11 cellular contexts compared by ENCODE assay signal in the genomic region with DNA sequence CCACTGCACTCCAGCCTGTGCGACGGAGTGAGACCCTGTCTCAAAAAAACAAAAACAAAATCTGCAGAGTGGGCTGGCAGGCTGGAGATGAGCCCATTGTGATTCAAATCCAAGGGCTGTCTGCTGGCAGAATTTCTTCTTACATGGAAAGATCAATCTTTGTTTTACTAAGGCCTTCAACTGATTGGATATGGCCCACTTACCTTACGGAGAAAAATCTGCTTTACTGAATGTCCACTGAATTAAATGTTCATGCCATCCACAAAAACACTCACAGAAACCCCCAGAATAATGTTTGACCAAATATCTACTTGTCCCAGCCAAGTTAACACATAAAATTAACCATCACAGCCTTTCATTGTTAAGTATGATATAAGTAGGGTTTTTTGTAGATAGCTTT.
"Had no signal": no experiment of that assay in that cellular context is flagged by ENCODE, and none has a peak within 500 bp of the region (broad histone marks: within the 10 kb centered on the region; RNA-seq: fewer than 3 reads in every experiment).

No MANE protein-coding gene starts in this region.

- H3K9me3 ChIP-seq: HAP-1 had no signal

- H2AFZ ChIP-seq: GM23248, GM23338 had no signal

- FAIRE-seq: H1, H54 had no signal

- H3K4me1 ChIP-seq: HAP-1 had no signal

- H3K36me3 ChIP-seq: HAP-1 had no signal

- H3K4me2 ChIP-seq: GM23338 had no signal

- H3K27ac ChIP-seq: GM23248 had no signal

- ATAC-seq: GM23338, HCT116 had no signal

- H3K4me3 ChIP-seq: GM23248, GM23338, HAP-1 had no signal

- DNase-seq: GM23248, GOT3, H7, H9, HCEC 1CT, HFFc6 had no signal

- H3K9ac ChIP-seq: GM23248 had no signal
